Comparison of ENCODE assay signal across 1 cellular context in genomic region chr4:140871368-140871767, GRCh38.
TF ChIP-seq lines count a peak whose summit lies in the region.

No MANE protein-coding gene starts in this region.

TF ChIP-seq in HEK293, 187 proteins besides CTCF, POLR2A, EP300 and RAD21 (continued from another document):
- TF ChIP-seq, protein P1, sequence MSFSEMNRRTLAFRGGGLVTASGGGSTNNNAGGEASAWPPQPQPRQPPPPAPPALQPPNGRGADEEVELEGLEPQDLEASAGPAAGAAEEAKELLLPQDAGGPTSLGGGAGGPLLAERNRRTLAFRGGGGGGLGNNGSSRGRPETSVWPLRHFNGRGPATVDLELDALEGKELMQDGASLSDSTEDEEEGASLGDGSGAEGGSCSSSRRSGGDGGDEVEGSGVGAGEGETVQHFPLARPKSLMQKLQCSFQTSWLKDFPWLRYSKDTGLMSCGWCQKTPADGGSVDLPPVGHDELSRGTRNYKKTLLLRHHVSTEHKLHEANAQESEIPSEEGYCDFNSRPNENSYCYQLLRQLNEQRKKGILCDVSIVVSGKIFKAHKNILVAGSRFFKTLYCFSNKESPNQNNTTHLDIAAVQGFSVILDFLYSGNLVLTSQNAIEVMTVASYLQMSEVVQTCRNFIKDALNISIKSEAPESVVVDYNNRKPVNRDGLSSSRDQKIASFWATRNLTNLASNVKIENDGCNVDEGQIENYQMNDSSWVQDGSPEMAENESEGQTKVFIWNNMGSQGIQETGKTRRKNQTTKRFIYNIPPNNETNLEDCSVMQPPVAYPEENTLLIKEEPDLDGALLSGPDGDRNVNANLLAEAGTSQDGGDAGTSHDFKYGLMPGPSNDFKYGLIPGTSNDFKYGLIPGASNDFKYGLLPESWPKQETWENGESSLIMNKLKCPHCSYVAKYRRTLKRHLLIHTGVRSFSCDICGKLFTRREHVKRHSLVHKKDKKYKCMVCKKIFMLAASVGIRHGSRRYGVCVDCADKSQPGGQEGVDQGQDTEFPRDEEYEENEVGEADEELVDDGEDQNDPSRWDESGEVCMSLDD (tag by site-specific recombination; IDR thresholded peaks at IDR 0.05) = no peak
- TF ChIP-seq ZBTB44 (tag by site-specific recombination; IDR thresholded peaks at IDR 0.05) (0 out of 2 replicates have a peak, but pooled peaks have one; percentile 17), ZFP69B (tag by site-specific recombination; IDR thresholded peaks at IDR 0.05) (no peak), ZNF561 (tag by site-specific recombination; IDR thresholded peaks at IDR 0.05; ENCODE audit: borderline replicate concordance) (0 out of 2 replicates have a peak, but pooled peaks have one; percentile 38), ZNF354C (tag by site-specific recombination; IDR thresholded peaks at IDR 0.05; ENCODE audit: borderline replicate concordance, low read depth) (no peak), RBAK (tag by site-specific recombination; IDR thresholded peaks at IDR 0.05) (no peak), ZNF670 (tag by site-specific recombination; IDR thresholded peaks at IDR 0.05; ENCODE audit: low read depth) (no peak), SCRT2 (tag by site-specific recombination; IDR thresholded peaks at IDR 0.05) (no peak), ZNF416 (tag by site-specific recombination; IDR thresholded peaks at IDR 0.05) (no peak), KLF8 (tag by site-specific recombination; IDR thresholded peaks at IDR 0.05) (no peak), ZNF704 (tag by site-specific recombination; IDR thresholded peaks at IDR 0.05) (no peak), OSR2 (tag by site-specific recombination; IDR thresholded peaks at IDR 0.05) (peak; percentile 86), ZNF19 (tag by site-specific recombination; IDR thresholded peaks at IDR 0.05; ENCODE audit: low read depth) (no peak), ZNF76 (tag by site-specific recombination; IDR thresholded peaks at IDR 0.05; ENCODE audit: borderline replicate concordance, low read depth) (no peak), ZNF658 (tag by site-specific recombination; IDR thresholded peaks at IDR 0.05) (no peak), ZNF549 (tag by site-specific recombination; IDR thresholded peaks at IDR 0.05) (no peak), BCL11B (tag by site-specific recombination; IDR thresholded peaks at IDR 0.05; ENCODE audit: low read depth) (no peak), ZNF747 (tag by site-specific recombination; IDR thresholded peaks at IDR 0.05) (no peak), WT1 (tag by site-specific recombination; IDR thresholded peaks at IDR 0.05) (no peak), ZNF596 (tag by site-specific recombination; IDR thresholded peaks at IDR 0.05) (no peak), ZNF843 (tag by site-specific recombination; IDR thresholded peaks at IDR 0.05) (peak; percentile 44; the same call in 1 of the 2 replicates), YY2 (tag by site-specific recombination; IDR thresholded peaks at IDR 0.05) (no peak), FEZF1 (tag by site-specific recombination; IDR thresholded peaks at IDR 0.05) (peak; percentile 48; the same call in 1 of the 2 replicates), ZNF37A (tag by site-specific recombination; IDR thresholded peaks at IDR 0.05) (no peak), ZNF138 (tag by site-specific recombination; IDR thresholded peaks at IDR 0.05; ENCODE audit: borderline replicate concordance) (no peak), ZNF660 (tag by site-specific recombination; IDR thresholded peaks at IDR 0.05) (no peak), GLIS1 (tag by site-specific recombination; IDR thresholded peaks at IDR 0.05) (no peak)
- TF ChIP-seq, protein P2, sequence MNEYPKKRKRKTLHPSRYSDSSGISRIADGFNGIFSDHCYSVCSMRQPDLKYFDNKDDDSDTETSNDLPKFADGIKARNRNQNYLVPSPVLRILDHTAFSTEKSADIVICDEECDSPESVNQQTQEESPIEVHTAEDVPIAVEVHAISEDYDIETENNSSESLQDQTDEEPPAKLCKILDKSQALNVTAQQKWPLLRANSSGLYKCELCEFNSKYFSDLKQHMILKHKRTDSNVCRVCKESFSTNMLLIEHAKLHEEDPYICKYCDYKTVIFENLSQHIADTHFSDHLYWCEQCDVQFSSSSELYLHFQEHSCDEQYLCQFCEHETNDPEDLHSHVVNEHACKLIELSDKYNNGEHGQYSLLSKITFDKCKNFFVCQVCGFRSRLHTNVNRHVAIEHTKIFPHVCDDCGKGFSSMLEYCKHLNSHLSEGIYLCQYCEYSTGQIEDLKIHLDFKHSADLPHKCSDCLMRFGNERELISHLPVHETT (tag by site-specific recombination; IDR thresholded peaks at IDR 0.05) = no peak
- TF ChIP-seq, protein P3, sequence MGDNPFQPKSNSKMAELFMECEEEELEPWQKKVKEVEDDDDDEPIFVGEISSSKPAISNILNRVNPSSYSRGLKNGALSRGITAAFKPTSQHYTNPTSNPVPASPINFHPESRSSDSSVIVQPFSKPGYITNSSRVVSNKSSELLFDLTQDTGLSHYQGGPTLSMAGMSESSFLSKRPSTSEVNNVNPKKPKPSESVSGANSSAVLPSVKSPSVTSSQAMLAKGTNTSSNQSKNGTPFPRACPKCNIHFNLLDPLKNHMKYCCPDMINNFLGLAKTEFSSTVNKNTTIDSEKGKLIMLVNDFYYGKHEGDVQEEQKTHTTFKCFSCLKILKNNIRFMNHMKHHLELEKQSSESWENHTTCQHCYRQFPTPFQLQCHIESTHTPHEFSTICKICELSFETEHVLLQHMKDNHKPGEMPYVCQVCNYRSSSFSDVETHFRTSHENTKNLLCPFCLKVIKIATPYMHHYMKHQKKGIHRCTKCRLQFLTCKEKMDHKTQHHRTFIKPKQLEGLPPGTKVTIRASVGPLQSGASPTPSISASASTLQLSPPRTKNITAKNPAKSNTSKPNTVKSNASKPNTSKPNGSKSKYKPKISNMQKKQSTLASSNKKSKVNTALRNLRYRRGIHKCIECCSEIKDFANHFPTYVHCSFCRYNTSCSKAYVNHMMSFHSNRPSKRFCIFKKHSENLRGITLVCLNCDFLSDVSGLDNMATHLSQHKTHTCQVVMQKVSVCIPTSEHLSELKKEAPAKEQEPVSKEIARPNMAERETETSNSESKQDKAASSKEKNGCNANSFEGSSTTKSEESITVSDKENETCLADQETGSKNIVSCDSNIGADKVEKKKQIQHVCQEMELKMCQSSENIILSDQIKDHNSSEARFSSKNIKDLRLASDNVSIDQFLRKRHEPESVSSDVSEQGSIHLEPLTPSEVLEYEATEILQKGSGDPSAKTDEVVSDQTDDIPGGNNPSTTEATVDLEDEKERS (tag by site-specific recombination; IDR thresholded peaks at IDR 0.05) = no peak
- TF ChIP-seq, protein P4, sequence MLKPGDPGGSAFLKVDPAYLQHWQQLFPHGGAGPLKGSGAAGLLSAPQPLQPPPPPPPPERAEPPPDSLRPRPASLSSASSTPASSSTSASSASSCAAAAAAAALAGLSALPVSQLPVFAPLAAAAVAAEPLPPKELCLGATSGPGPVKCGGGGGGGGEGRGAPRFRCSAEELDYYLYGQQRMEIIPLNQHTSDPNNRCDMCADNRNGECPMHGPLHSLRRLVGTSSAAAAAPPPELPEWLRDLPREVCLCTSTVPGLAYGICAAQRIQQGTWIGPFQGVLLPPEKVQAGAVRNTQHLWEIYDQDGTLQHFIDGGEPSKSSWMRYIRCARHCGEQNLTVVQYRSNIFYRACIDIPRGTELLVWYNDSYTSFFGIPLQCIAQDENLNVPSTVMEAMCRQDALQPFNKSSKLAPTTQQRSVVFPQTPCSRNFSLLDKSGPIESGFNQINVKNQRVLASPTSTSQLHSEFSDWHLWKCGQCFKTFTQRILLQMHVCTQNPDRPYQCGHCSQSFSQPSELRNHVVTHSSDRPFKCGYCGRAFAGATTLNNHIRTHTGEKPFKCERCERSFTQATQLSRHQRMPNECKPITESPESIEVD (tag by site-specific recombination; IDR thresholded peaks at IDR 0.05) = peak; percentile 94
- TF ChIP-seq, protein P5, sequence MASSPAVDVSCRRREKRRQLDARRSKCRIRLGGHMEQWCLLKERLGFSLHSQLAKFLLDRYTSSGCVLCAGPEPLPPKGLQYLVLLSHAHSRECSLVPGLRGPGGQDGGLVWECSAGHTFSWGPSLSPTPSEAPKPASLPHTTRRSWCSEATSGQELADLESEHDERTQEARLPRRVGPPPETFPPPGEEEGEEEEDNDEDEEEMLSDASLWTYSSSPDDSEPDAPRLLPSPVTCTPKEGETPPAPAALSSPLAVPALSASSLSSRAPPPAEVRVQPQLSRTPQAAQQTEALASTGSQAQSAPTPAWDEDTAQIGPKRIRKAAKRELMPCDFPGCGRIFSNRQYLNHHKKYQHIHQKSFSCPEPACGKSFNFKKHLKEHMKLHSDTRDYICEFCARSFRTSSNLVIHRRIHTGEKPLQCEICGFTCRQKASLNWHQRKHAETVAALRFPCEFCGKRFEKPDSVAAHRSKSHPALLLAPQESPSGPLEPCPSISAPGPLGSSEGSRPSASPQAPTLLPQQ (tag by site-specific recombination; IDR thresholded peaks at IDR 0.05) = no peak
- TF ChIP-seq, protein P6, sequence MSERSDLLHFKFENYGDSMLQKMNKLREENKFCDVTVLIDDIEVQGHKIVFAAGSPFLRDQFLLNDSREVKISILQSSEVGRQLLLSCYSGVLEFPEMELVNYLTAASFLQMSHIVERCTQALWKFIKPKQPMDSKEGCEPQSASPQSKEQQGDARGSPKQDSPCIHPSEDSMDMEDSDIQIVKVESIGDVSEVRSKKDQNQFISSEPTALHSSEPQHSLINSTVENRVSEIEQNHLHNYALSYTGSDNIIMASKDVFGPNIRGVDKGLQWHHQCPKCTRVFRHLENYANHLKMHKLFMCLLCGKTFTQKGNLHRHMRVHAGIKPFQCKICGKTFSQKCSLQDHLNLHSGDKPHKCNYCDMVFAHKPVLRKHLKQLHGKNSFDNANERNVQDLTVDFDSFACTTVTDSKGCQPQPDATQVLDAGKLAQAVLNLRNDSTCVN (tag by site-specific recombination; optimal IDR thresholded peaks at IDR 0.05) = no peak
- TF ChIP-seq, protein P7, sequence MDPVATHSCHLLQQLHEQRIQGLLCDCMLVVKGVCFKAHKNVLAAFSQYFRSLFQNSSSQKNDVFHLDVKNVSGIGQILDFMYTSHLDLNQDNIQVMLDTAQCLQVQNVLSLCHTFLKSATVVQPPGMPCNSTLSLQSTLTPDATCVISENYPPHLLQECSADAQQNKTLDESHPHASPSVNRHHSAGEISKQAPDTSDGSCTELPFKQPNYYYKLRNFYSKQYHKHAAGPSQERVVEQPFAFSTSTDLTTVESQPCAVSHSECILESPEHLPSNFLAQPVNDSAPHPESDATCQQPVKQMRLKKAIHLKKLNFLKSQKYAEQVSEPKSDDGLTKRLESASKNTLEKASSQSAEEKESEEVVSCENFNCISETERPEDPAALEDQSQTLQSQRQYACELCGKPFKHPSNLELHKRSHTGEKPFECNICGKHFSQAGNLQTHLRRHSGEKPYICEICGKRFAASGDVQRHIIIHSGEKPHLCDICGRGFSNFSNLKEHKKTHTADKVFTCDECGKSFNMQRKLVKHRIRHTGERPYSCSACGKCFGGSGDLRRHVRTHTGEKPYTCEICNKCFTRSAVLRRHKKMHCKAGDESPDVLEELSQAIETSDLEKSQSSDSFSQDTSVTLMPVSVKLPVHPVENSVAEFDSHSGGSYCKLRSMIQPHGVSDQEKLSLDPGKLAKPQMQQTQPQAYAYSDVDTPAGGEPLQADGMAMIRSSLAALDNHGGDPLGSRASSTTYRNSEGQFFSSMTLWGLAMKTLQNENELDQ (tag by site-specific recombination; IDR thresholded peaks at IDR 0.05; ENCODE audit: low read depth) = no peak
